Comparison of ENCODE assay signal across 1 cellular context in the genomic region with DNA sequence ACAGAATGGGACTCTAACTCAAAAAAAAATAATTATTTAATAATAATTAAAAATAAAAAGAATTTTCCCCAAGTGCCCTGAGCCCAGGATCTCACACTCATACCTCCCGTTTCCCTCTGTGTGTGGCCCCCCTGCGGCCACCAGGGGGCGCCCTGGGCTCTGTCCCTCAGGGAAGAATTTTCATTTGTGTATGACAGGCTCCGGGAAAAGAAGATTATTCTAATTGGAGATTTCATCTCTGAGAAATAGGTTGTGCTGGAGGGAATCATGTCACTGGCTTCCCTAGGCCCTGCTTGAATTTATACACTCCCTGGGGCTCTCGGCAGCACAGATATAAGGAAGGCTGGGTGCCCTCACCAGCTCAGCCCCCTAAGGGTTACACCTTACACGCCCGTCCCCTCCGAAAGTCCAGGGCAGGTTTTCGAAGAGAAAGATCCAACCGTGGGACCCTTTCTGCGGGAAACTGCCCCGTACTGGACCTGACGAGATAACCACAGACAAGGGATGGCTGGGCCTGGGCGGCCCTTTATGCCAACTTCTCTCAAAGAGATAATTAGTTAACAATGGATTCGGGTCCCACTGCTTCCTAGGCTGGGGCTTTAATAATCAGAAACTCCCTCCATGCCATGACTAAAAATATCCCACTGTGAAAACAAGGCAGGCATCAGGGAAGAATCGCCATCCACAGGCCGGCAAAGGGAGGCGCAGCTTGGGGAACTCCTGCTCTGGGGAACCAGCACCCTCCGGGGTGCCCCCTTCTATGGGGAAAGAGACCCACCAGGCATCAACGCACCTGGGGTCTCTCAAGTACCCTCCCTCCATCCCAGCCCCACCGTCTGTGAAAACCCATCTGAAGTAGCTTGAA.
TF ChIP-seq lines count a peak whose summit lies in the region.

No MANE protein-coding gene starts in this region.

TF ChIP-seq in HCT116, 20 proteins besides CTCF, POLR2A, EP300 and RAD21 (continued from another document):
- TF ChIP-seq, protein P1, sequence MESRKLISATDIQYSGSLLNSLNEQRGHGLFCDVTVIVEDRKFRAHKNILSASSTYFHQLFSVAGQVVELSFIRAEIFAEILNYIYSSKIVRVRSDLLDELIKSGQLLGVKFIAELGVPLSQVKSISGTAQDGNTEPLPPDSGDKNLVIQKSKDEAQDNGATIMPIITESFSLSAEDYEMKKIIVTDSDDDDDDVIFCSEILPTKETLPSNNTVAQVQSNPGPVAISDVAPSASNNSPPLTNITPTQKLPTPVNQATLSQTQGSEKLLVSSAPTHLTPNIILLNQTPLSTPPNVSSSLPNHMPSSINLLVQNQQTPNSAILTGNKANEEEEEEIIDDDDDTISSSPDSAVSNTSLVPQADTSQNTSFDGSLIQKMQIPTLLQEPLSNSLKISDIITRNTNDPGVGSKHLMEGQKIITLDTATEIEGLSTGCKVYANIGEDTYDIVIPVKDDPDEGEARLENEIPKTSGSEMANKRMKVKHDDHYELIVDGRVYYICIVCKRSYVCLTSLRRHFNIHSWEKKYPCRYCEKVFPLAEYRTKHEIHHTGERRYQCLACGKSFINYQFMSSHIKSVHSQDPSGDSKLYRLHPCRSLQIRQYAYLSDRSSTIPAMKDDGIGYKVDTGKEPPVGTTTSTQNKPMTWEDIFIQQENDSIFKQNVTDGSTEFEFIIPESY (IDR thresholded peaks at IDR 0.05; ENCODE audit: extremely low read depth, insufficient replicate concordance, low read length) = no peak
- no peak for TF ChIP-seq ELF1 (IDR thresholded peaks at IDR 0.05; ENCODE audit: borderline replicate concordance, low read depth)
